ENCODE assay signal across 8 cellular contexts in the genomic region with DNA sequence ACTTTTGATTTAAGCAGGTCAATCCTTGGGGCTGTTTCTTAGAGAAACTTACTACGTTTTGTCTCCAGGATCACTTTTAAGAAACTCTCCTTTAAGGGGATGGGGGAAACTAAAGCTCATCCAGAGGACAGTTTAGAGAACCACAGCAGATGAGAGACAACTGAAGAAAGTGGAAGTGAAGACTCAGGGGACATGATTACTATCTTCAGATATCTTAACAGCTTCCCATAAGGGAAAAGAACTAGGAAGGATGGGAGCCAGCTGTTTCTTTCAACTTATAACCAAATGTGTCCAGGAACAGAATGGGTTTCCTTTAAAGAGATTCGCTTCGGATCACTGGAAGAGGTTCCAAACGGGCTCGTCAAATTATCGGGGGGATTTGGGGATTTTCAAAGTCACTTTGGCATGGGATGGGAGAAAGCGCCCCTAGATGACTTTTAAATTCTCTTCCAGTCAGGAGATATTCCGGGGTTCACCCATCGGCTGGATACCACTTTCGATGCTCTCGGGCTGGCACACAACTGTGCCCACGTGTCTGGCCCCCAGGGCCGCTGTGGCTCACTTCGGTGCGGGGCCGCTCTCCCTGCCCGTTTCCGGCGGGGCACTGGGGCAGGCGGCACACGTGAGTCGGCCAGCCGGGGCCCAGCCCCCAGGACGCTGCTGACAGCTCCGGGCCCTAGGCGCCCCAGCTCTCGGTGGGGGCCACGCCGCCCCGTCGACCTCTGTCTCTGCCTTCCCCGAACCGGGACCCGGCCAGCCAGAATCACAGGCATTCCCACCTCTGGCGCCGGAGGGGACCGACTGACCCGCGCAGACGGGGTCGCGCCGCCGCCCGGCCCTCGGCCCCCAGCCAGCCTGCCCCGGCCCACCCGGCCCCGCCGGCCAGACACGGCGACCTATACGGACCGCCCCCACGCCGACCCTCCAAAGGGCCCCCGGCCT. TPM values are rescaled to one million over a fixed set of nuclear protein-coding genes. Genes with fewer than 3 reads are reported as not detected.
DNase-seq lines count a peak whose midpoint lies in the region; ATAC-seq and TF ChIP-seq lines count a peak whose summit lies in the region.

No MANE protein-coding gene starts in this region.

- DNase-seq in CD4-positive, CD25-positive, alpha-beta regulatory T cell = peak; percentile 4 to 70 (median 23)
- DNase-seq in SKM-1 treated with dmso at 0.1 percent for 144 hours (lab: John Stamatoyannopoulos, UW; ENCODE audit: unreplicated experiment) = peak; percentile 57
- DNase-seq in adrenal gland = peak; percentile 63 to 72 (median 69)
- DNase-seq in right cardiac atrium = peak; percentile 68 to 83 (median 77)
- peak; percentile 73 for DNase-seq in retina
- DNase-seq in NK-92 (lab: John Stamatoyannopoulos, UW; ENCODE audit: unreplicated experiment) = no peak

- peak overlapping the region; percentile 66 for H3K27ac ChIP-seq in CD4-positive, CD25-positive, alpha-beta regulatory T cell (ENCODE audit: insufficient read depth, low read length, poor library complexity, severe bottlenecking)
- H3K27ac ChIP-seq in adrenal gland = peak overlapping the region; percentile 72 to 99 (median 96)
- peak overlapping the region; percentile 46 for H3K27ac ChIP-seq in right cardiac atrium (ENCODE audit: low read length)

- TF ChIP-seq POLR2A in adrenal gland (IDR thresholded peaks at IDR 0.05) = peak in 1 of 2 donors; percentile 38

- intact Hi-C loops in adrenal gland (cut with DNase I) (no loop called here), right cardiac atrium (cut with DNase I) (no loop called here)

- H3K27me3 ChIP-seq in CD4-positive, CD25-positive, alpha-beta regulatory T cell (ENCODE audit: control insufficient read depth, insufficient read depth, low read length) = no peaks in the 10 kb centered on the region
- H3K27me3 ChIP-seq in adrenal gland (no peaks in the 10 kb centered on the region), right cardiac atrium (ENCODE audit: control insufficient read depth, insufficient read depth) (no peaks in the 10 kb centered on the region)

- H3K4me3 Mint-ChIP-seq in CD4-positive, CD25-positive, alpha-beta regulatory T cell = peak overlapping the region; percentile 87 to 97 (median 87)

- no peaks in the 10 kb centered on the region for H3K27me3 Mint-ChIP-seq in CD4-positive, CD25-positive, alpha-beta regulatory T cell

- H3K36me3 ChIP-seq in CD4-positive, CD25-positive, alpha-beta regulatory T cell (ENCODE audit: control insufficient read depth, insufficient read depth, low read length) = no peaks in the 10 kb centered on the region
- H3K36me3 ChIP-seq in adrenal gland (replicated peaks in 1 of 2) = no peaks in the 10 kb centered on the region

- H3K4me1 ChIP-seq in CD4-positive, CD25-positive, alpha-beta regulatory T cell (ENCODE audit: control insufficient read depth, insufficient read depth, low read length, poor library complexity, severe bottlenecking) = peaks cover 13% of the 10 kb centered on the region
- H3K4me1 ChIP-seq in adrenal gland (replicated peaks in 1 of 2) (peaks cover 17 to 43% of the 10 kb centered on the region in 2 donors), right cardiac atrium (ENCODE audit: control insufficient read depth, insufficient read depth, low read length) (peaks cover 3% of the 10 kb centered on the region)

- H3K9me3 ChIP-seq in CD4-positive, CD25-positive, alpha-beta regulatory T cell (ENCODE audit: control insufficient read depth in 2 of 2, low read length in 2 of 2) = no peaks in the 10 kb centered on the region
- H3K9me3 ChIP-seq in adrenal gland (replicated peaks in 1 of 3) (no peaks in the 10 kb centered on the region), right cardiac atrium (ENCODE audit: control insufficient read depth, low read length) (no peaks in the 10 kb centered on the region)

- H3K4me1 Mint-ChIP-seq in CD4-positive, CD25-positive, alpha-beta regulatory T cell = peaks cover 16 to 26% (median 20%) of the 10 kb centered on the region in 4 donors

- WGBS in adrenal gland, 4 donors = 2 to 11% (median 4%) methylated on average over 11 to 57 of the region's 57 CpGs
- WGBS in right cardiac atrium = 2% methylated on average over 57 of the region's 57 CpGs

- peak overlapping the region; percentile 60 for H3K4me3 ChIP-seq in CD4-positive, CD25-positive, alpha-beta regulatory T cell (ENCODE audit: low read depth, low read length)
- peak overlapping the region; percentile 34 to 97 (median 76) for H3K4me3 ChIP-seq in adrenal gland
- peak overlapping the region; percentile 62 for H3K4me3 ChIP-seq in right cardiac atrium (ENCODE audit: low read length)

- H3K36me3 Mint-ChIP-seq in CD4-positive, CD25-positive, alpha-beta regulatory T cell = no peaks in the 10 kb centered on the region

- peak; percentile 43 to 52 for ATAC-seq in CD4-positive, CD25-positive, alpha-beta regulatory T cell (ENCODE audit: low read depth in 2 of 2)
- ATAC-seq in GM19351 (IDR thresholded peaks at IDR 0.05; ENCODE audit: unreplicated experiment) (peak; percentile 46), HG03571 (IDR thresholded peaks at IDR 0.05; ENCODE audit: unreplicated experiment) (peak; percentile 50), right cardiac atrium (peak; percentile 75 to 78)

- no peaks in the 10 kb centered on the region for H3K9me3 Mint-ChIP-seq in CD4-positive, CD25-positive, alpha-beta regulatory T cell

- TF ChIP-seq CTCF in adrenal gland (IDR thresholded peaks at IDR 0.05) = no peak

- H3K27ac Mint-ChIP-seq in CD4-positive, CD25-positive, alpha-beta regulatory T cell = peak overlapping the region; percentile 65 to 91 (median 76)

RNA-seq across cellular contexts. Expression of a gene that starts 1.0 kb away (rescaled TPM):
- total RNA-seq in CD4-positive, CD25-positive, alpha-beta regulatory T cell = 27.6 TPM
- 1 to 10 TPM; 3.4 to 7.3 (median 5.2) TPM for polyA plus RNA-seq in CD4-positive, CD25-positive, alpha-beta regulatory T cell
- 10 to 100 TPM; 29.3 to 49.3 (median 41.1) TPM for total RNA-seq in adrenal gland
- polyA plus RNA-seq in adrenal gland = 10 to 100 TPM; 29.5 to 62.5 (median 46.2) TPM
- total RNA-seq in right cardiac atrium = 10 to 100 TPM; 50.2 to 66.5 (median 57.1) TPM
- polyA plus RNA-seq in right cardiac atrium = 42.6 TPM

Comparison
In these comparisons a context has a peak if more than half of its experiments do, and no peak if none do; other contexts are left out.
1. H3K27ac ChIP-seq: peak in every context shown above with its lines; median percentile 96 in adrenal gland; 66 in CD4-positive, CD25-positive, alpha-beta regulatory T cell; 46 in right cardiac atrium.